Comparison of ENCODE assay signal across 8 cellular contexts in genomic region chr3:128123231-128123537, GRCh38. TPM values are rescaled to one million over a fixed set of nuclear protein-coding genes. Genes with fewer than 3 reads are reported as not detected.
A peak's percentile ranks its signal among the peaks of the same experiment; 100 is the strongest.
DNase-seq lines count a peak whose midpoint lies in the region; ATAC-seq lines count a peak whose summit lies in the region.

No MANE protein-coding gene starts in this region.

- CTCF ChIA-PET in activated CD8-positive, alpha-beta memory T cell treated with anti-CD3 and anti-CD28 coated beads, Interleukin-2, amount 10 ng/mL, durations not matched to agents 7 days and 5 days (lab: Charles Lee): interaction anchor here (1.2 to 4.8 kb wide), 11 partner anchors 9 to 198 kb away, joined by 3 to 25 read pairs (median 7); partner anchors contain the start of gene EEFSEC
- CTCF ChIA-PET in activated CD4-positive, alpha-beta memory T cell treated with anti-CD3 and anti-CD28 coated beads for 36 hours (lab: Charles Lee): interaction anchor here (1.0 to 2.7 kb wide), 7 partner anchors 10 to 55 kb away, joined by 4 to 21 read pairs (median 8); partner anchors contain the start of gene EEFSEC

- H3K27me3 Mint-ChIP-seq in activated CD8-positive, alpha-beta memory T cell treated with anti-CD3 and anti-CD28 coated beads, Interleukin-2, amount 10 ng/mL, durations not matched to agents 7 days and 5 days: no peaks in the 10 kb centered on the region
- no peaks in the 10 kb centered on the region for H3K27me3 Mint-ChIP-seq in activated CD4-positive, alpha-beta memory T cell treated with anti-CD3 and anti-CD28 coated beads for 36 hours

- DNase-seq in activated CD8-positive, alpha-beta memory T cell treated with anti-CD3 and anti-CD28 coated beads, Interleukin-2, amount 10 ng/mL, durations not matched to agents 7 days and 5 days: no peak
- no peak for DNase-seq in activated CD8-positive, alpha-beta memory T cell treated with anti-CD3 and anti-CD28 coated beads for 24 hours
- no peak for DNase-seq in activated CD4-positive, alpha-beta memory T cell treated with anti-CD3 and anti-CD28 coated beads for 36 hours
- DNase-seq in substantia nigra (lab: John Stamatoyannopoulos, UW) (peak in 2 of 49 donors; percentile 19 to 71), middle frontal gyrus (ENCODE audit: extremely low spot score, low spot score) (no peak)

- intact Hi-C loops in activated CD4-positive, alpha-beta memory T cell treated with anti-CD3 and anti-CD28 coated beads for 36 hours (cut with micrococcal nuclease): loop anchor here (2.0 kb wide), 1 partner anchor 70 kb away; the partner anchor contains the start of gene SEC61A1

- POLR2A ChIA-PET in activated CD4-positive, alpha-beta memory T cell treated with anti-CD3 and anti-CD28 coated beads for 36 hours (lab: Charles Lee): interaction anchor here (0.8 to 3.5 kb wide), 12 partner anchors 9 to 525 kb away, joined by 3 to 32 read pairs (median 4); partner anchors contain the start of genes EEFSEC, MCM2 and SEC61A1

- peaks cover 13% of the 10 kb centered on the region for H3K36me3 Mint-ChIP-seq in activated CD8-positive, alpha-beta memory T cell treated with anti-CD3 and anti-CD28 coated beads, Interleukin-2, amount 10 ng/mL, durations not matched to agents 7 days and 5 days
- H3K36me3 Mint-ChIP-seq in activated CD4-positive, alpha-beta memory T cell treated with anti-CD3 and anti-CD28 coated beads for 36 hours: peaks cover 21% of the 10 kb centered on the region

- ATAC-seq in activated CD8-positive, alpha-beta memory T cell treated with anti-CD3 and anti-CD28 coated beads, Interleukin-2, amount 10 ng/mL, durations not matched to agents 7 days and 5 days: no peak
- ATAC-seq in GM19035 (IDR thresholded peaks at IDR 0.05; ENCODE audit: unreplicated experiment) (no peak), GM18517 (IDR thresholded peaks at IDR 0.05; ENCODE audit: unreplicated experiment) (no peak)

- peak overlapping the region; percentile 94 for H3K27ac Mint-ChIP-seq in activated CD8-positive, alpha-beta memory T cell treated with anti-CD3 and anti-CD28 coated beads, Interleukin-2, amount 10 ng/mL, durations not matched to agents 7 days and 5 days
- H3K27ac Mint-ChIP-seq in activated CD4-positive, alpha-beta memory T cell treated with anti-CD3 and anti-CD28 coated beads for 36 hours: peak overlapping the region; percentile 85

- no peaks in the 10 kb centered on the region for H3K9me3 Mint-ChIP-seq in activated CD8-positive, alpha-beta memory T cell treated with anti-CD3 and anti-CD28 coated beads, Interleukin-2, amount 10 ng/mL, durations not matched to agents 7 days and 5 days (ENCODE audit: low read depth)
- H3K9me3 Mint-ChIP-seq in activated CD4-positive, alpha-beta memory T cell treated with anti-CD3 and anti-CD28 coated beads for 36 hours: no peaks in the 10 kb centered on the region

- peak overlapping the region; percentile 98 for H3K4me3 Mint-ChIP-seq in activated CD8-positive, alpha-beta memory T cell treated with anti-CD3 and anti-CD28 coated beads, Interleukin-2, amount 10 ng/mL, durations not matched to agents 7 days and 5 days
- H3K4me3 Mint-ChIP-seq in activated CD4-positive, alpha-beta memory T cell treated with anti-CD3 and anti-CD28 coated beads for 36 hours: peak overlapping the region; percentile 97

- H3K4me3 ChIP-seq in iPS-11a (ENCODE audit: low read depth, low read length): peak overlapping the region; percentile 98

- peak overlapping the region; percentile 66 for H3K27ac ChIP-seq in substantia nigra (ENCODE audit: low read depth, low read length, poor library complexity, severe bottlenecking)

- H3K4me1 Mint-ChIP-seq in activated CD8-positive, alpha-beta memory T cell treated with anti-CD3 and anti-CD28 coated beads, Interleukin-2, amount 10 ng/mL, durations not matched to agents 7 days and 5 days: peaks cover 23% of the 10 kb centered on the region
- peaks cover 32% of the 10 kb centered on the region for H3K4me1 Mint-ChIP-seq in activated CD4-positive, alpha-beta memory T cell treated with anti-CD3 and anti-CD28 coated beads for 36 hours (ENCODE audit: low read depth)

RNA-seq across cellular contexts. Expression of gene RUVBL1, which starts 0.4 kb away (rescaled TPM):
- total RNA-seq in activated CD8-positive, alpha-beta memory T cell treated with anti-CD3 and anti-CD28 coated beads, Interleukin-2, amount 10 ng/mL, durations not matched to agents 7 days and 5 days: 10 to 100 TPM; 63.8 to 73.5 TPM
- total RNA-seq in activated CD4-positive, alpha-beta memory T cell treated with anti-CD3 and anti-CD28 coated beads for 36 hours: 10 to 100 TPM; 81.6 to 87.0 TPM

RNA-seq across cellular contexts. Expression of gene EEFSEC, which starts 30.1 kb away (rescaled TPM):
- total RNA-seq in activated CD8-positive, alpha-beta memory T cell treated with anti-CD3 and anti-CD28 coated beads, Interleukin-2, amount 10 ng/mL, durations not matched to agents 7 days and 5 days: 10 to 100 TPM; 19.4 to 19.7 TPM
- 10 to 100 TPM; 16.1 to 17.2 TPM for total RNA-seq in activated CD4-positive, alpha-beta memory T cell treated with anti-CD3 and anti-CD28 coated beads for 36 hours
